22 cellular contexts compared by ENCODE assay signal in genomic region chr6:101085327-101085726, GRCh38.
DNase-seq lines count a peak whose midpoint lies in the region; ATAC-seq and TF ChIP-seq lines count a peak whose summit lies in the region.
"Had no signal": no experiment of that assay in that cellular context is flagged by ENCODE, and none has a peak within 500 bp of the region (broad histone marks: within the 10 kb centered on the region; RNA-seq: fewer than 3 reads in every experiment).

No MANE protein-coding gene starts in this region.

- H4K20me1 ChIP-seq in smooth muscle cell (ENCODE audit: low read depth): no peaks in the 10 kb centered on the region

- DNase-seq in NCI-H2107 treated with DMSO at 0.1 percent for 48 hours (lab: John Stamatoyannopoulos, UW; ENCODE audit: unreplicated experiment) (peak; percentile 12), NCI-H2107 (lab: John Stamatoyannopoulos, UW) (no peak), SJCRH30 (peak; percentile 50 to 84), fibroblast of villous mesenchyme (ENCODE audit: low read depth) (peak; percentile 93), smooth muscle cell (lab: John Stamatoyannopoulos, UW; ENCODE audit: unreplicated experiment) (no peak)
- DNase-seq: activated B cell treated with CpG ODN at 0.5 μM for 24 hours; activated CD8-positive, alpha-beta T cell treated with anti-CD3 and anti-CD28 coated beads for 36 hours; activated naive CD4-positive, alpha-beta T cell treated with anti-CD3 and anti-CD28 coated beads for 36 hours; activated T-cell treated with anti-CD3 and anti-CD28 coated beads, Interleukin-2, amount 50 U/mL, for 1 hour; anterior cingulate cortex; H7; kidney; naive thymus-derived CD4-positive, alpha-beta T cell; NCI-H2029; stomach; trophoblast cell had no signal

- no peak for ATAC-seq in HG02884 (IDR thresholded peaks at IDR 0.05; ENCODE audit: unreplicated experiment)
- no peak for ATAC-seq in activated CD4-positive, CD25-positive, alpha-beta regulatory T cell treated with anti-CD3 and anti-CD28 coated beads, Interleukin-2, amount 50 U/mL, for 24 hours
- ATAC-seq in HG03457 (IDR thresholded peaks at IDR 0.05; ENCODE audit: unreplicated experiment): no peak
- ATAC-seq: activated CD8-positive, alpha-beta T cell treated with anti-CD3 and anti-CD28 coated beads for 36 hours; K562; naive thymus-derived CD4-positive, alpha-beta T cell had no signal

- H3K79me2 ChIP-seq in smooth muscle cell (ENCODE audit: low read depth): no peaks in the 10 kb centered on the region
- H3K79me2 ChIP-seq: parathyroid adenoma had no signal

- H3K4me3 ChIP-seq in SJCRH30 (no peak overlapping the region), fibroblast of villous mesenchyme (ENCODE audit: low read depth, low read length) (no peak overlapping the region), smooth muscle cell (no peak overlapping the region)
- H3K4me3 ChIP-seq: K562, stomach had no signal

- TF ChIP-seq CTCF in fibroblast of villous mesenchyme (IDR thresholded peaks at IDR 0.05; ENCODE audit: insufficient read depth, low read depth, low read length): no peak
- TF ChIP-seq CTCF in smooth muscle cell (IDR thresholded peaks at IDR 0.05; ENCODE audit: borderline replicate concordance, insufficient read depth, poor library complexity, severe bottlenecking): no peak

- peak overlapping the region; percentile 34 for H3K4me2 ChIP-seq in smooth muscle cell

- no peaks in the 10 kb centered on the region for H3K27me3 ChIP-seq in SJCRH30
- H3K27me3 ChIP-seq in smooth muscle cell (ENCODE audit: low read depth): no peaks in the 10 kb centered on the region
- H3K27me3 ChIP-seq: stomach had no signal

- peaks cover 14% of the 10 kb centered on the region for H3K4me1 ChIP-seq in SJCRH30
- H3K4me1 ChIP-seq in smooth muscle cell (ENCODE audit: low read depth): peaks cover 38% of the 10 kb centered on the region
- H3K4me1 ChIP-seq: parathyroid adenoma, stomach had no signal

- peaks cover 8% of the 10 kb centered on the region for H3F3A ChIP-seq in smooth muscle cell (ENCODE audit: low read depth)

- no peaks in the 10 kb centered on the region for H3K36me3 ChIP-seq in SJCRH30
- H3K36me3 ChIP-seq in smooth muscle cell (ENCODE audit: low read depth): no peaks in the 10 kb centered on the region
- H3K36me3 ChIP-seq: stomach had no signal

- H3K9me3 ChIP-seq in SJCRH30 (replicated peaks) (no peaks in the 10 kb centered on the region; the same call in 1 of the 2 replicates), smooth muscle cell (replicated peaks; ENCODE audit: low read depth) (no peaks in the 10 kb centered on the region)

- no peak overlapping the region for H3K9ac ChIP-seq in smooth muscle cell (ENCODE audit: low read depth)
- H3K9ac ChIP-seq: parathyroid adenoma had no signal

- no peak overlapping the region for H3K27ac ChIP-seq in SJCRH30
- peak overlapping the region; percentile 7 for H3K27ac ChIP-seq in smooth muscle cell (ENCODE audit: low read depth)
- H3K27ac ChIP-seq: 22Rv1, parathyroid adenoma, stomach had no signal

- 1% methylated on average over 3 of the region's 3 CpGs for WGBS in smooth muscle cell (ENCODE audit: low lambda C conversion rate)

- peak overlapping the region; percentile 2 for H2AFZ ChIP-seq in smooth muscle cell (ENCODE audit: low read depth)
- H2AFZ ChIP-seq: parathyroid adenoma had no signal

Comparison
In these comparisons a context has a peak if more than half of its experiments do, and no peak if none do; other contexts are left out.
1. DNase-seq: peak in NCI-H2107 treated with DMSO at 0.1 percent for 48 hours (single experiment), SJCRH30 (2 of 2) and fibroblast of villous mesenchyme (single experiment); none in NCI-H2107 (single experiment) and smooth muscle cell (single experiment).